ENCODE assay signal across 9 cellular contexts in the genomic region with DNA sequence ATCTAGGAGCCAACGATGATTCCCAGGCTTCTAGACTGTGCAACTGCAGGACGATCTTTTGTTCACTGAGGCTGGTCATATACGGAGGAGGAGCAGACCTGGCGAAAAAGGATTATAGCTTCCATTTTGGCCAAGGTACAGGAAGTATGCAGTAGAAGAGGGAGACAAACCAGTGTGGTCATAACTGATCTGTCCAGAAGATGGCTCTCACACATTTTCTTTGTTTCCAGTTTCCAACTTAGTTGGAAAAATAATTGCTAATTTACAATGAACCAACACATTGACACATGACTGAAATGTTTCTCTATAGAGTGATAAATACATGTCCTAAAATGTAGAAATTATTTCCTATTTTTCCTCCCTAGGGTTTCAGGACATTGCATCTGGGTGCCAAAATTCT.
DNase-seq lines count a peak whose midpoint lies in the region; ATAC-seq and TF ChIP-seq lines count a peak whose summit lies in the region.
"Had no signal": no experiment of that assay in that cellular context is flagged by ENCODE, and none has a peak within 500 bp of the region (broad histone marks: within the 10 kb centered on the region; RNA-seq: fewer than 3 reads in every experiment).

No MANE protein-coding gene starts in this region.

- no peak overlapping the region for H3K27ac ChIP-seq in heart left ventricle
- H3K27ac ChIP-seq in right cardiac atrium (ENCODE audit: low read length), result no peak overlapping the region
- no peak overlapping the region for H3K27ac ChIP-seq in upper lobe of right lung
- H3K27ac ChIP-seq in esophagus muscularis mucosa (replicated peaks in 1 of 4), result no peak overlapping the region

- no peaks in the 10 kb centered on the region for H3K36me3 Mint-ChIP-seq in CD14-positive monocyte

- DNase-seq in heart left ventricle (no peak), right cardiac atrium (no peak), OCI-M1 (lab: John Stamatoyannopoulos, UW) (peak; percentile 64), epithelial cell of proximal tubule (ENCODE audit: low read depth) (no peak), upper lobe of right lung (no peak), CD14-positive monocyte (ENCODE audit: low spot score) (no peak), esophagus muscularis mucosa (ENCODE audit: extremely low spot score) (no peak)
- DNase-seq: stimulated activated CD4-positive, alpha-beta T cell treated with anti-CD3 and anti-CD28 coated beads, Interleukin-1b, Interleukin-23, amount 100 ng/mL, for 48 hours had no signal

- 63 to 71% (median 67%) methylated on average over 4 of the region's 4 CpGs for WGBS in heart left ventricle, 4 donors
- 54% methylated on average over 4 of the region's 4 CpGs for WGBS in right cardiac atrium
- 64% methylated on average over 4 of the region's 4 CpGs for WGBS in esophagus muscularis mucosa

- H3K27me3 Mint-ChIP-seq in CD14-positive monocyte (ENCODE audit: low read depth in 3 of 3), result peaks cover 0 to 1% (median 0%) of the 10 kb centered on the region in 3 donors

- no peak for ATAC-seq in heart left ventricle
- ATAC-seq in right cardiac atrium, result no peak
- ATAC-seq in upper lobe of right lung, result no peak
- no peak for ATAC-seq in GM18519 (IDR thresholded peaks at IDR 0.05; ENCODE audit: low FRiP score, unreplicated experiment)

- no peaks in the 10 kb centered on the region for H3K36me3 ChIP-seq in heart left ventricle
- H3K36me3 ChIP-seq in upper lobe of right lung, result no peaks in the 10 kb centered on the region
- no peaks in the 10 kb centered on the region for H3K36me3 ChIP-seq in esophagus muscularis mucosa

- TF ChIP-seq POLR2A in heart left ventricle (IDR thresholded peaks at IDR 0.05) (no peak), esophagus muscularis mucosa (IDR thresholded peaks at IDR 0.05; ENCODE audit: low read depth) (no peak)

- no peaks in the 10 kb centered on the region for H3K4me1 Mint-ChIP-seq in CD14-positive monocyte

- TF ChIP-seq CTCF in heart left ventricle (IDR thresholded peaks at IDR 0.05), result peak in 9 of 12 donors; percentile 8 to 39 (median 21)
- TF ChIP-seq CTCF in epithelial cell of proximal tubule (conservative IDR thresholded peaks at IDR 0.05; ENCODE audit: low read depth, low read length), result peak; percentile 62
- TF ChIP-seq CTCF in upper lobe of right lung (IDR thresholded peaks at IDR 0.05), result peak; percentile 23
- no peak for TF ChIP-seq CTCF in CD14-positive monocyte (IDR thresholded peaks at IDR 0.05)
- TF ChIP-seq CTCF in esophagus muscularis mucosa (IDR thresholded peaks at IDR 0.05), result peak in 1 of 3 experiments; percentile 9

- no peak overlapping the region for H3K4me3 Mint-ChIP-seq in CD14-positive monocyte

- H3K4me3 ChIP-seq in heart left ventricle (no peak overlapping the region), right cardiac atrium (ENCODE audit: low read length) (no peak overlapping the region), epithelial cell of proximal tubule (ENCODE audit: low read depth, low read length) (no peak overlapping the region), upper lobe of right lung (no peak overlapping the region), esophagus muscularis mucosa (no peak overlapping the region)

- TF ChIP-seq EP300 in esophagus muscularis mucosa (IDR thresholded peaks at IDR 0.05), result no peak

- intact Hi-C loops in heart left ventricle (cut with DNase I) (no loop called here), right cardiac atrium (cut with DNase I) (no loop called here), upper lobe of right lung (cut with DNase I) (no loop called here), CD14-positive monocyte (cut with micrococcal nuclease) (no loop called here), esophagus muscularis mucosa (cut with DNase I) (no loop called here)

- no peaks in the 10 kb centered on the region for H3K9me3 Mint-ChIP-seq in CD14-positive monocyte

- H3K27me3 ChIP-seq in heart left ventricle (peaks cover 0 to 4% (median 0%) of the 10 kb centered on the region in 9 donors), right cardiac atrium (ENCODE audit: control insufficient read depth, insufficient read depth) (no peaks in the 10 kb centered on the region), upper lobe of right lung (no peaks in the 10 kb centered on the region), esophagus muscularis mucosa (no peaks in the 10 kb centered on the region)

- H3K9me3 ChIP-seq in heart left ventricle (no peaks in the 10 kb centered on the region), right cardiac atrium (ENCODE audit: control insufficient read depth, low read length) (no peaks in the 10 kb centered on the region), upper lobe of right lung (no peaks in the 10 kb centered on the region), esophagus muscularis mucosa (no peaks in the 10 kb centered on the region)

- no peak overlapping the region for H3K27ac Mint-ChIP-seq in CD14-positive monocyte

- H3K4me1 ChIP-seq in heart left ventricle, result no peaks in the 10 kb centered on the region
- no peaks in the 10 kb centered on the region for H3K4me1 ChIP-seq in right cardiac atrium (ENCODE audit: control insufficient read depth, insufficient read depth, low read length)
- no peaks in the 10 kb centered on the region for H3K4me1 ChIP-seq in upper lobe of right lung
- no peaks in the 10 kb centered on the region for H3K4me1 ChIP-seq in esophagus muscularis mucosa
